34 cellular contexts compared by ENCODE assay signal in genomic region chr16:55737318-55737717, GRCh38.
"Had no signal": no experiment of that assay in that cellular context is flagged by ENCODE, and none has a peak within 500 bp of the region (broad histone marks: within the 10 kb centered on the region; RNA-seq: fewer than 3 reads in every experiment).

No MANE protein-coding gene starts in this region.

- DNase-seq: activated B cell treated with CpG ODN at 0.5 μM for 24 hours; activated CD4-positive, alpha-beta memory T cell treated with anti-CD3 and anti-CD28 coated beads for 36 hours; activated CD4-positive, alpha-beta T cell treated with anti-CD3 and anti-CD28 coated beads for 4 hours; activated CD4-positive, alpha-beta T cell treated with anti-CD3 and anti-CD28 coated beads, Interleukin-2, amount 10 ng/mL, durations not matched to agents 24 days and 14 days; activated CD4-positive, alpha-beta T cell treated with anti-CD3 and anti-CD28 coated beads, Interleukin-2, amount 50 U/mL, for 1 hour; activated CD4-positive, alpha-beta T cell treated with anti-CD3 and anti-CD28 coated beads, Interleukin-2, amount 50 U/mL, for 4 hours; activated CD4-positive, CD25-positive, alpha-beta regulatory T cell treated with anti-CD3 and anti-CD28 coated beads, Interleukin-2, amount 50 U/mL, for 72 hours; activated CD8-positive, alpha-beta memory T cell treated with anti-CD3 and anti-CD28 coated beads, Interleukin-2, amount 50 U/mL, for 4 hours; activated CD8-positive, alpha-beta T cell treated with anti-CD3 and anti-CD28 coated beads for 36 hours; activated effector memory CD4-positive, alpha-beta T cell treated with anti-CD3 and anti-CD28 coated beads, Interleukin-2, amount 50 U/mL, for 16 hours; activated gamma-delta T cell treated with Interleukin-2 at 50 U/mL for 16 hours; activated naive CD4-positive, alpha-beta T cell; activated naive CD4-positive, alpha-beta T cell treated with anti-CD3 and anti-CD28 coated beads for 36 hours; activated naive CD4-positive, alpha-beta T cell treated with anti-CD3 and anti-CD28 coated beads, Interleukin-2, amount 50 U/mL, for 16 hours; activated naive CD8-positive, alpha-beta T cell treated with anti-CD3 and anti-CD28 coated beads for 36 hours; activated T-cell treated with anti-CD3 and anti-CD28 coated beads for 4 hours; activated T-cell treated with anti-CD3 and anti-CD28 coated beads, Interleukin-2, amount 50 U/mL, for 1 hour; activated T-cell treated with anti-CD3 and anti-CD28 coated beads, Interleukin-2, amount 50 U/mL, for 4 hours; activated T-cell treated with anti-CD3 and anti-CD28 coated beads, Interleukin-2, amount 50 U/mL, for 72 hours; amniotic stem cell; aorta; body of pancreas; brain microvascular endothelial cell; central memory CD4-positive, alpha-beta T cell; T-cell; T-helper 17 cell had no signal

- H3K36me3 ChIP-seq: adrenal gland, brain microvascular endothelial cell, breast epithelium had no signal

- H3K4me3 Mint-ChIP-seq: activated B cell treated with CpG ODN at 0.5 μM for 24 hours; activated CD4-positive, alpha-beta memory T cell treated with anti-CD3 and anti-CD28 coated beads for 36 hours; activated CD4-positive, alpha-beta T cell treated with anti-CD3 and anti-CD28 coated beads, Interleukin-2, amount 10 ng/mL, durations not matched to agents 24 days and 14 days; activated CD8-positive, alpha-beta T cell treated with anti-CD3 and anti-CD28 coated beads for 36 hours; activated naive CD4-positive, alpha-beta T cell treated with anti-CD3 and anti-CD28 coated beads for 36 hours; activated naive CD8-positive, alpha-beta T cell treated with anti-CD3 and anti-CD28 coated beads for 36 hours; activated T-cell treated with anti-CD3 and anti-CD28 coated beads, Interleukin-2, amount 50 U/mL, for 4 hours; activated T-cell treated with anti-CD3 and anti-CD28 coated beads, Interleukin-2, amount 50 U/mL, for 72 hours; activated T-helper 1 cell treated with anti-CD3 and anti-CD28 coated beads, Interleukin-12 subunit alpha, Interleukin-12 subunit beta, Interleukin-2, Interleukin-4 antibody, amounts not matched to agents 30 ng/mL and 10 ng/mL and 1 ng/mL, durations not matched to agents 14 hours and 24 hours and 36 hours; activated T-helper 17 cell treated with anti-CD3 and anti-CD28 coated beads, Interleukin-2, amount 50 U/mL, for 72 hours; T-cell; T-helper 17 cell had no signal

- H3K9me3 ChIP-seq: adrenal gland, body of pancreas, breast epithelium had no signal

- H3K36me3 Mint-ChIP-seq: activated CD4-positive, alpha-beta memory T cell treated with anti-CD3 and anti-CD28 coated beads for 36 hours; activated naive CD4-positive, alpha-beta T cell treated with anti-CD3 and anti-CD28 coated beads, Interleukin-2, amount 50 U/mL, for 72 hours; activated naive CD8-positive, alpha-beta T cell treated with anti-CD3 and anti-CD28 coated beads for 36 hours; T-cell had no signal

- H3K27me3 ChIP-seq: adrenal gland, body of pancreas, brain microvascular endothelial cell, breast epithelium had no signal

- H3K4me1 ChIP-seq: adrenal gland, body of pancreas, breast epithelium had no signal

- H3K4me3 ChIP-seq: adrenal gland, body of pancreas, breast epithelium had no signal

- FAIRE-seq: astrocyte, TTC549 had no signal

- H3K27ac ChIP-seq: adrenal gland, body of pancreas, brain microvascular endothelial cell, breast epithelium, VCaP had no signal

- ATAC-seq: activated CD8-positive, alpha-beta T cell treated with anti-CD3 and anti-CD28 coated beads for 36 hours; activated naive CD4-positive, alpha-beta T cell treated with anti-CD3 and anti-CD28 coated beads, Interleukin-2, amount 50 U/mL, for 72 hours; activated T-cell treated with anti-CD3 and anti-CD28 coated beads, Interleukin-2, amount 50 U/mL, for 4 hours; activated T-cell treated with anti-CD3 and anti-CD28 coated beads, Interleukin-2, amount 50 U/mL, for 72 hours; activated T-helper 17 cell treated with anti-CD3 and anti-CD28 coated beads, Interleukin-2, amount 50 U/mL, for 72 hours; body of pancreas; T-cell; T-helper 17 cell had no signal

- H3K9me3 Mint-ChIP-seq: activated B cell treated with CpG ODN at 0.5 μM for 24 hours; activated CD4-positive, alpha-beta memory T cell treated with anti-CD3 and anti-CD28 coated beads for 36 hours; activated CD4-positive, alpha-beta T cell treated with anti-CD3 and anti-CD28 coated beads, Interleukin-2, amount 10 ng/mL, durations not matched to agents 24 days and 14 days; activated CD8-positive, alpha-beta T cell treated with anti-CD3 and anti-CD28 coated beads for 36 hours; activated naive CD4-positive, alpha-beta T cell treated with anti-CD3 and anti-CD28 coated beads for 36 hours; activated naive CD8-positive, alpha-beta T cell treated with anti-CD3 and anti-CD28 coated beads for 36 hours; activated T-cell treated with anti-CD3 and anti-CD28 coated beads, Interleukin-2, amount 50 U/mL, for 4 hours; activated T-cell treated with anti-CD3 and anti-CD28 coated beads, Interleukin-2, amount 50 U/mL, for 72 hours; activated T-helper 1 cell treated with anti-CD3 and anti-CD28 coated beads, Interleukin-12 subunit alpha, Interleukin-12 subunit beta, Interleukin-2, Interleukin-4 antibody, amounts not matched to agents 30 ng/mL and 10 ng/mL and 1 ng/mL, durations not matched to agents 14 hours and 24 hours and 36 hours; activated T-helper 17 cell treated with anti-CD3 and anti-CD28 coated beads, Interleukin-2, amount 50 U/mL, for 72 hours; T-cell had no signal

- H3K27ac Mint-ChIP-seq: activated B cell treated with CpG ODN at 0.5 μM for 24 hours; activated CD4-positive, alpha-beta memory T cell treated with anti-CD3 and anti-CD28 coated beads for 36 hours; activated CD4-positive, alpha-beta T cell treated with anti-CD3 and anti-CD28 coated beads, Interleukin-2, amount 10 ng/mL, durations not matched to agents 24 days and 14 days; activated CD8-positive, alpha-beta T cell treated with anti-CD3 and anti-CD28 coated beads for 36 hours; activated naive CD4-positive, alpha-beta T cell treated with anti-CD3 and anti-CD28 coated beads for 36 hours; activated naive CD4-positive, alpha-beta T cell treated with anti-CD3 and anti-CD28 coated beads, Interleukin-2, amount 50 U/mL, for 72 hours; activated naive CD8-positive, alpha-beta T cell treated with anti-CD3 and anti-CD28 coated beads for 36 hours; activated T-cell treated with anti-CD3 and anti-CD28 coated beads, Interleukin-2, amount 50 U/mL, for 72 hours; activated T-helper 1 cell treated with anti-CD3 and anti-CD28 coated beads, Interleukin-12 subunit alpha, Interleukin-12 subunit beta, Interleukin-2, Interleukin-4 antibody, amounts not matched to agents 30 ng/mL and 10 ng/mL and 1 ng/mL, durations not matched to agents 14 hours and 24 hours and 36 hours; activated T-helper 17 cell treated with anti-CD3 and anti-CD28 coated beads, Interleukin-2, amount 50 U/mL, for 72 hours; T-cell; T-helper 17 cell had no signal

- H3K4me1 Mint-ChIP-seq: activated B cell treated with CpG ODN at 0.5 μM for 24 hours; activated CD4-positive, alpha-beta T cell treated with anti-CD3 and anti-CD28 coated beads, Interleukin-2, amount 10 ng/mL, durations not matched to agents 24 days and 14 days; activated naive CD8-positive, alpha-beta T cell treated with anti-CD3 and anti-CD28 coated beads for 36 hours; activated T-helper 17 cell treated with anti-CD3 and anti-CD28 coated beads, Interleukin-2, amount 50 U/mL, for 72 hours; T-cell had no signal
